ENCODE assay signal across 2 cellular contexts in the genomic region with DNA sequence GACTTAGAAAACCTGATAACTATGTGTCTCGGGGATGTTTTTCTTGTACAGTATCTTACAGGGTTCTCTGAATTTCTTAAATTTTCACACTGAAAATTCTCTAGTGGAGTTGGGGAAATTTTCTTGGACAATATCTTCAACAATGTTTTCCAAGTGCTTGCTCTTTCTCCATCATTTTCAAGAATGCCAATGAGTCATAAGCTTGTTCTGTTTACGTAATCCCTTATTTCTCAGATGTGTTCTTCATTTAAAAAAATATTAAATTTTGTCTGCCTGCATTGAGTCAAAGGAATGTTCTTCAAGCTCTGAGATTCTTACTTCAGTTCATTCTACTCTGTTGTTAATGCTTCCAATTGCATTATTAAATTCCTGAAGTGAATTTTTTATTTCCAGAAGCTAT.
TF ChIP-seq lines count a peak whose summit lies in the region.

No MANE protein-coding gene starts in this region.

TF ChIP-seq in IMR-90, 13 proteins besides CTCF, POLR2A, EP300 and RAD21:
- no peak for TF ChIP-seq RCOR1 (IDR thresholded peaks at IDR 0.05; ENCODE audit: insufficient replicate concordance, low read length)
- TF ChIP-seq FOS (IDR thresholded peaks at IDR 0.05; ENCODE audit: low read depth, low read length) = 0 out of 2 replicates have a peak, but pooled peaks have one; percentile 36

TF ChIP-seq in GM23338, 12 proteins besides CTCF, POLR2A, EP300 and RAD21:
- TF ChIP-seq ZNF331 (CRISPR knock-in tag; IDR thresholded peaks at IDR 0.05; ENCODE audit: low read depth) (no peak), NANOG (IDR thresholded peaks at IDR 0.05; ENCODE audit: borderline replicate concordance) (no peak), CREB1 (CRISPR knock-in tag; IDR thresholded peaks at IDR 0.05; ENCODE audit: low read depth) (no peak), EZH2phosphoT487 (IDR thresholded peaks at IDR 0.05; ENCODE audit: unreplicated experiment) (no peak), ZNF462 (CRISPR knock-in tag; IDR thresholded peaks at IDR 0.05) (no peak), ETS1 (IDR thresholded peaks at IDR 0.05) (no peak), ZNF114 (CRISPR knock-in tag; IDR thresholded peaks at IDR 0.05) (no peak), POLR2AphosphoS5 (IDR thresholded peaks at IDR 0.05; ENCODE audit: low read depth) (no peak), STAT1 (IDR thresholded peaks at IDR 0.05; ENCODE audit: unreplicated experiment) (no peak), EZH2 (IDR thresholded peaks at IDR 0.05; ENCODE audit: low read depth, unreplicated experiment) (no peak), JUNB (IDR thresholded peaks at IDR 0.05; ENCODE audit: unreplicated experiment) (no peak)
- TF ChIP-seq, protein P1, sequence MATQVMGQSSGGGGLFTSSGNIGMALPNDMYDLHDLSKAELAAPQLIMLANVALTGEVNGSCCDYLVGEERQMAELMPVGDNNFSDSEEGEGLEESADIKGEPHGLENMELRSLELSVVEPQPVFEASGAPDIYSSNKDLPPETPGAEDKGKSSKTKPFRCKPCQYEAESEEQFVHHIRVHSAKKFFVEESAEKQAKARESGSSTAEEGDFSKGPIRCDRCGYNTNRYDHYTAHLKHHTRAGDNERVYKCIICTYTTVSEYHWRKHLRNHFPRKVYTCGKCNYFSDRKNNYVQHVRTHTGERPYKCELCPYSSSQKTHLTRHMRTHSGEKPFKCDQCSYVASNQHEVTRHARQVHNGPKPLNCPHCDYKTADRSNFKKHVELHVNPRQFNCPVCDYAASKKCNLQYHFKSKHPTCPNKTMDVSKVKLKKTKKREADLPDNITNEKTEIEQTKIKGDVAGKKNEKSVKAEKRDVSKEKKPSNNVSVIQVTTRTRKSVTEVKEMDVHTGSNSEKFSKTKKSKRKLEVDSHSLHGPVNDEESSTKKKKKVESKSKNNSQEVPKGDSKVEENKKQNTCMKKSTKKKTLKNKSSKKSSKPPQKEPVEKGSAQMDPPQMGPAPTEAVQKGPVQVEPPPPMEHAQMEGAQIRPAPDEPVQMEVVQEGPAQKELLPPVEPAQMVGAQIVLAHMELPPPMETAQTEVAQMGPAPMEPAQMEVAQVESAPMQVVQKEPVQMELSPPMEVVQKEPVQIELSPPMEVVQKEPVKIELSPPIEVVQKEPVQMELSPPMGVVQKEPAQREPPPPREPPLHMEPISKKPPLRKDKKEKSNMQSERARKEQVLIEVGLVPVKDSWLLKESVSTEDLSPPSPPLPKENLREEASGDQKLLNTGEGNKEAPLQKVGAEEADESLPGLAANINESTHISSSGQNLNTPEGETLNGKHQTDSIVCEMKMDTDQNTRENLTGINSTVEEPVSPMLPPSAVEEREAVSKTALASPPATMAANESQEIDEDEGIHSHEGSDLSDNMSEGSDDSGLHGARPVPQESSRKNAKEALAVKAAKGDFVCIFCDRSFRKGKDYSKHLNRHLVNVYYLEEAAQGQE (IDR thresholded peaks at IDR 0.05; ENCODE audit: unreplicated experiment) = no peak
